Comparison of ENCODE assay signal across 21 cellular contexts in the genomic region with DNA sequence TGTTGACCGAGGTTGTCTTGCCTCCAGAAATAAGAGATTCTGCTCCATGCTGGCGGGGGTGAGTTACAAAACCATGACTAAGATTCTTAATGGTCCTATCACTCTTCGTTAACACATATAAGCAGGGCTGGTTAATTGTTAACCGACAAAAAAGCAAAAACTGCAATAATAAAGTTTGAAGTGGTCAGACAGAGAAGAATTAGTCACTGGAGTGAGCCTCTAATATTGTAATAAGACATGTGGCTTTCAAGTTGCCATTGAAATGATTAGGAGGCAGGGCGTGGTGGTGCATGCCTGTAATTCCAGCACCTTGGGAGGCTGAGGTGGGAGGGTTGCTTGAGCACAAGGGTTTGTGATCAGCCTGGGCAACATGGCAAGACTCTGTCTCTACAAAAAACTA.
DNase-seq lines count a peak whose midpoint lies in the region; ATAC-seq, FAIRE-seq and TF ChIP-seq lines count a peak whose summit lies in the region.
"Had no signal": no experiment of that assay in that cellular context is flagged by ENCODE, and none has a peak within 500 bp of the region (broad histone marks: within the 10 kb centered on the region; RNA-seq: fewer than 3 reads in every experiment).

No MANE protein-coding gene starts in this region.

- CTCF ChIA-PET in GM12878 (lab: Yijun Ruan, JAX) = no interaction called here

- intact Hi-C loops in GM12878 (cut with micrococcal nuclease; ENCODE audit: unreplicated experiment) = no loop called here
- intact Hi-C loops in left lung (cut with DNase I) = no loop called here
- intact Hi-C loops in upper lobe of right lung (cut with DNase I) = no loop called here

- RAD21 ChIA-PET in GM12878 (lab: Charles Lee; ENCODE audit: unreplicated experiment) = no interaction called here

- SMC1A ChIA-PET in GM12878 (lab: Charles Lee; ENCODE audit: uncharacterized antibody, unreplicated experiment) = interaction anchor here (0.6 to 1.6 kb wide), 8 partner anchors 9 to 804 kb away, joined by 3 to 6 read pairs (median 3); no protein-coding TSS in a partner anchor

- H3K4me2 ChIP-seq in GM12878 (ENCODE audit: control insufficient read depth, insufficient read depth) = no peak overlapping the region
- H3K4me2 ChIP-seq: BLaER1 treated with 17β-estradiol and CSF1 and Interleukin-3, amounts not matched to agents 10 nM and 100 nM had no signal

- in situ Hi-C loops in GM12878 (cut with MboI) = no loop called here

- TF ChIP-seq CTCF in GM12878 (IDR thresholded peaks at IDR 0.05 in 2 of 3, conservative IDR thresholded peaks at IDR 0.05 in 1 of 3; ENCODE audit: control insufficient read depth in 2 of 3, extremely low read depth in 1 of 3, insufficient read depth in 1 of 3, low read depth in 3 of 3, low read length in 3 of 3) (no peak), left lung (IDR thresholded peaks at IDR 0.05) (no peak), upper lobe of right lung (IDR thresholded peaks at IDR 0.05) (no peak)

- H3K27me3 ChIP-seq in GM12878 (replicated peaks in 1 of 2; ENCODE audit: control insufficient read depth in 2 of 2, insufficient read depth in 2 of 2, low read length in 1 of 2) = no peaks in the 10 kb centered on the region
- H3K27me3 ChIP-seq in left lung = no peaks in the 10 kb centered on the region
- H3K27me3 ChIP-seq in upper lobe of right lung = no peaks in the 10 kb centered on the region
- H3K27me3 ChIP-seq: BLaER1 treated with 17β-estradiol and CSF1 and Interleukin-3, amounts not matched to agents 10 nM and 100 nM had no signal

- DNase-seq in GM12878 (ENCODE audit: low read depth, low spot score) (no peak), left lung (no peak), upper lobe of right lung (no peak), ecto neural progenitor cell (ENCODE audit: low spot score) (no peak), dedifferentiated amniotic fluid mesenchymal stem cell (ENCODE audit: extremely low spot score) (no peak)
- DNase-seq in activated naive CD4-positive, alpha-beta T cell treated with anti-CD3 and anti-CD28 coated beads, Interleukin-2, amount 50 U/mL, for 72 hours (ENCODE audit: low spot score in 2 of 2) = no peak
- DNase-seq: CD8-positive, alpha-beta memory T cell; DMS 273 treated with DMSO at 0.1 percent for 48 hours; GM23248; Kasumi-1; NCI-H1092 treated with DMSO at 0.1 percent for 48 hours; NCI-H146; NCI-H2081; NCI-H510A; NCI-H774; SHP77 had no signal

- TF ChIP-seq POLR2A in GM12878 (IDR thresholded peaks at IDR 0.05; ENCODE audit: low read depth, low read length) = no peak

- H3K36me3 Mint-ChIP-seq in activated naive CD4-positive, alpha-beta T cell treated with anti-CD3 and anti-CD28 coated beads, Interleukin-2, amount 50 U/mL, for 72 hours = no peaks in the 10 kb centered on the region
- H3K36me3 Mint-ChIP-seq: CD8-positive, alpha-beta memory T cell had no signal

- H3K9me3 ChIP-seq in GM12878 (replicated peaks; ENCODE audit: control insufficient read depth, insufficient read depth, low read length) = peaks cover 1% of the 10 kb centered on the region; the same call in 1 of the 3 replicates
- H3K9me3 ChIP-seq in left lung = peaks cover 0 to 3% of the 10 kb centered on the region in 2 donors
- H3K9me3 ChIP-seq in upper lobe of right lung = no peaks in the 10 kb centered on the region
- H3K9me3 ChIP-seq: BLaER1 treated with 17β-estradiol and CSF1 and Interleukin-3, amounts not matched to agents 10 nM and 100 nM; HAP-1 had no signal

- no peak for TF ChIP-seq RAD21 in GM12878 (IDR thresholded peaks at IDR 0.05; ENCODE audit: insufficient read depth, low read depth, low read length)

- H3K4me3 ChIP-seq in GM12878 (no peak overlapping the region), left lung (no peak overlapping the region), upper lobe of right lung (no peak overlapping the region)
- H3K4me3 ChIP-seq: BLaER1 treated with 17β-estradiol and CSF1 and Interleukin-3, amounts not matched to agents 10 nM and 100 nM; GM23248; HAP-1; SK-N-MC had no signal

- POLR2A ChIA-PET in GM12878 (lab: Charles Lee) = no interaction called here

- 12% methylated on average over 5 of the region's 5 CpGs for WGBS in GM12878 (ENCODE audit: insufficient coverage, insufficient replicate concordance, low lambda C conversion rate, missing lambda C conversion rate)

- H4K20me1 ChIP-seq in GM12878 (ENCODE audit: control insufficient read depth, insufficient read depth) = no peaks in the 10 kb centered on the region
- H4K20me1 ChIP-seq: BLaER1 treated with 17β-estradiol and CSF1 and Interleukin-3, amounts not matched to agents 10 nM and 100 nM had no signal

- H3K4me1 ChIP-seq in GM12878 (ENCODE audit: control insufficient read depth, insufficient read depth, low read length) (no peaks in the 10 kb centered on the region), left lung (no peaks in the 10 kb centered on the region), upper lobe of right lung (no peaks in the 10 kb centered on the region)
- H3K4me1 ChIP-seq: BLaER1 treated with 17β-estradiol and CSF1 and Interleukin-3, amounts not matched to agents 10 nM and 100 nM had no signal

- no peak for FAIRE-seq in GM12878 (lab: Jason Lieb, UNC)
- FAIRE-seq: G401.6 had no signal

- TF ChIP-seq EP300 in GM12878 (IDR thresholded peaks at IDR 0.05; ENCODE audit: borderline replicate concordance in 1 of 2, control insufficient read depth in 1 of 2, low read depth in 2 of 2, low read length in 2 of 2) = no peak

- H3K27ac Mint-ChIP-seq in activated naive CD4-positive, alpha-beta T cell treated with anti-CD3 and anti-CD28 coated beads, Interleukin-2, amount 50 U/mL, for 72 hours = no peak overlapping the region
- H3K27ac Mint-ChIP-seq: CD8-positive, alpha-beta memory T cell had no signal

- no peak overlapping the region for H3K27ac ChIP-seq in GM12878 (ENCODE audit: control insufficient read depth, insufficient read depth)
- H3K27ac ChIP-seq in left lung = no peak overlapping the region
- no peak overlapping the region for H3K27ac ChIP-seq in upper lobe of right lung
- H3K27ac ChIP-seq: BLaER1 treated with 17β-estradiol and CSF1 and Interleukin-3, amounts not matched to agents 10 nM and 100 nM; GM23248; SK-N-MC had no signal

- no peaks in the 10 kb centered on the region for H3K79me2 ChIP-seq in GM12878 (ENCODE audit: control insufficient read depth, insufficient read depth, low read length)

- peaks cover 3 to 10% of the 10 kb centered on the region in 2 donors for H3K9me3 Mint-ChIP-seq in activated naive CD4-positive, alpha-beta T cell treated with anti-CD3 and anti-CD28 coated beads, Interleukin-2, amount 50 U/mL, for 72 hours

- H2AFZ ChIP-seq in GM12878 (ENCODE audit: control insufficient read depth, low read depth, low read length) = no peak overlapping the region
- H2AFZ ChIP-seq: GM23248 had no signal

- no TSS peak for BruUV-seq in GM12878 (replicated peaks; lab: Mats Ljungman, UMichigan)

- ATAC-seq in HG03432 (IDR thresholded peaks at IDR 0.05; ENCODE audit: unreplicated experiment) (peak; percentile 57), GM12878 (peak; percentile 56), left lung (peak; percentile 86), upper lobe of right lung (peak; percentile 57)
- ATAC-seq in activated naive CD4-positive, alpha-beta T cell treated with anti-CD3 and anti-CD28 coated beads, Interleukin-2, amount 50 U/mL, for 72 hours = no peak

- H3K36me3 ChIP-seq in GM12878 (ENCODE audit: control insufficient read depth in 2 of 2, insufficient read depth in 2 of 2, low read length in 1 of 2) = no peaks in the 10 kb centered on the region
- H3K36me3 ChIP-seq in left lung = no peaks in the 10 kb centered on the region
- H3K36me3 ChIP-seq in upper lobe of right lung = no peaks in the 10 kb centered on the region
- H3K36me3 ChIP-seq: BLaER1 treated with 17β-estradiol and CSF1 and Interleukin-3, amounts not matched to agents 10 nM and 100 nM; HAP-1 had no signal

- no peak overlapping the region for H3K9ac ChIP-seq in GM12878 (ENCODE audit: control insufficient read depth, insufficient read depth, low read length)
- H3K9ac ChIP-seq: BLaER1 treated with 17β-estradiol and CSF1 and Interleukin-3, amounts not matched to agents 10 nM and 100 nM; GM23248 had no signal

TF ChIP-seq in GM12878, 131 proteins besides CTCF, POLR2A, EP300 and RAD21:
- TF ChIP-seq BRCA1 (IDR thresholded peaks at IDR 0.05; ENCODE audit: low read depth, low read length) (no peak), MTA2 (IDR thresholded peaks at IDR 0.05; ENCODE audit: low read depth) (peak; percentile 27; the same call in 1 of the 2 replicates), DPF2 (IDR thresholded peaks at IDR 0.05) (no peak)

Comparison
In these comparisons a context has a peak if more than half of its experiments do, and no peak if none do; other contexts are left out.
1. ATAC-seq: peak in HG03432 (single experiment), GM12878 (single experiment), left lung (single experiment) and upper lobe of right lung (single experiment); none in activated naive CD4-positive, alpha-beta T cell treated with anti-CD3 and anti-CD28 coated beads, Interleukin-2, amount 50 U/mL, for 72 hours (0 of 2).